ENCODE assay signal across 8 cellular contexts in genomic region chr1:91804546-91805023, GRCh38.
DNase-seq lines count a peak whose midpoint lies in the region; ATAC-seq and TF ChIP-seq lines count a peak whose summit lies in the region.

No MANE protein-coding gene starts in this region.

- POLR2A ChIA-PET in GM10248 (lab: Yijun Ruan, JAX) = interaction anchor here (1.2 kb wide), 1 partner anchor 26 kb away, joined by 3 read pairs; no protein-coding TSS in a partner anchor

- H3K4me3 Mint-ChIP-seq in stimulated activated naive B cell treated with anti-CD40 and anti-IgM and Interleukin-4, amounts not matched to agents 10 μg/mL and 1 μg/mL and 100 μg/mL, for 72 hours = peak overlapping the region; percentile 39 to 71

- no peaks in the 10 kb centered on the region for H3K36me3 Mint-ChIP-seq in stimulated activated naive B cell treated with anti-CD40 and anti-IgM and Interleukin-4, amounts not matched to agents 10 μg/mL and 1 μg/mL and 100 μg/mL, for 72 hours

- no peaks in the 10 kb centered on the region for H3K9me3 ChIP-seq in left lung

- DNase-seq in GM10248 (ENCODE audit: extremely low spot score) (peak; percentile 18), activated T-cell treated with anti-CD3 and anti-CD28 coated beads for 48 hours (ENCODE audit: low read depth) (peak; percentile 75), left lung (no peak), Kasumi-1 (lab: John Stamatoyannopoulos, UW) (no peak), NCI-H1930 (lab: John Stamatoyannopoulos, UW) (no peak), NCI-H748 treated with DMSO at 0.1 percent for 48 hours (lab: John Stamatoyannopoulos, UW) (no peak)
- DNase-seq in Jurkat, Clone E6-1 (ENCODE audit: low read depth, low spot score) = peak; percentile 92
- DNase-seq in stimulated activated naive B cell treated with anti-CD40 and anti-IgM and Interleukin-4, amounts not matched to agents 10 μg/mL and 1 μg/mL and 100 μg/mL, for 72 hours = no peak

- H3K27ac Mint-ChIP-seq in stimulated activated naive B cell treated with anti-CD40 and anti-IgM and Interleukin-4, amounts not matched to agents 10 μg/mL and 1 μg/mL and 100 μg/mL, for 72 hours = peak overlapping the region; percentile 83

- TF ChIP-seq CTCF in GM10248 (IDR thresholded peaks at IDR 0.05; ENCODE audit: control extremely low read depth, extremely low read depth, low read depth, missing control alignments) (no peak), left lung (IDR thresholded peaks at IDR 0.05) (no peak)

- no peaks in the 10 kb centered on the region for H3K27me3 ChIP-seq in left lung

- intact Hi-C loops in left lung (cut with DNase I) = no loop called here

- H3K4me3 ChIP-seq in Jurkat, Clone E6-1 (ENCODE audit: low read length) = peak overlapping the region; percentile 20
- H3K4me3 ChIP-seq in left lung = no peak overlapping the region

- CTCF ChIA-PET in GM10248 (lab: Yijun Ruan, JAX) = interaction anchor here (0.7 to 1.4 kb wide), 3 partner anchors 9 to 13 kb away, joined by 3 to 6 read pairs (median 3); no protein-coding TSS in a partner anchor

- H3K4me1 ChIP-seq in left lung = peaks cover 13 to 31% of the 10 kb centered on the region in 2 donors

- no peaks in the 10 kb centered on the region for H3K9me3 Mint-ChIP-seq in stimulated activated naive B cell treated with anti-CD40 and anti-IgM and Interleukin-4, amounts not matched to agents 10 μg/mL and 1 μg/mL and 100 μg/mL, for 72 hours

- no peaks in the 10 kb centered on the region for H3K27me3 Mint-ChIP-seq in stimulated activated naive B cell treated with anti-CD40 and anti-IgM and Interleukin-4, amounts not matched to agents 10 μg/mL and 1 μg/mL and 100 μg/mL, for 72 hours

- no peaks in the 10 kb centered on the region for H3K36me3 ChIP-seq in left lung

- H3K27ac ChIP-seq in left lung = peak overlapping the region in 1 of 2 donors; percentile 2

- ATAC-seq in left lung = peak; percentile 13
- no peak for ATAC-seq in stimulated activated naive B cell treated with anti-CD40 and anti-IgM and Interleukin-4, amounts not matched to agents 10 μg/mL and 1 μg/mL and 100 μg/mL, for 72 hours (replicated peaks)

- H3K4me1 Mint-ChIP-seq in stimulated activated naive B cell treated with anti-CD40 and anti-IgM and Interleukin-4, amounts not matched to agents 10 μg/mL and 1 μg/mL and 100 μg/mL, for 72 hours = peaks cover 21 to 22% of the 10 kb centered on the region in 2 donors

Comparison
In these comparisons a context has a peak if more than half of its experiments do, and no peak if none do; other contexts are left out.
1. DNase-seq: peak in GM10248 (single experiment), Jurkat, Clone E6-1 (single experiment) and activated T-cell treated with anti-CD3 and anti-CD28 coated beads for 48 hours (single experiment); none in left lung (0 of 2), stimulated activated naive B cell treated with anti-CD40 and anti-IgM and Interleukin-4, amounts not matched to agents 10 μg/mL and 1 μg/mL and 100 μg/mL, for 72 hours (single experiment), Kasumi-1 (0 of 2), NCI-H1930 (0 of 2) and NCI-H748 treated with DMSO at 0.1 percent for 48 hours (single experiment).